In genomic region chr6:105346052-105346451, GRCh38 we compare ENCODE assay signal across 9 cellular contexts. TPM values are rescaled to one million over a fixed set of nuclear protein-coding genes. Genes with fewer than 3 reads are reported as not detected.
DNase-seq lines count a peak whose midpoint lies in the region; ATAC-seq, FAIRE-seq and TF ChIP-seq lines count a peak whose summit lies in the region.
"Had no signal": no experiment of that assay in that cellular context is flagged by ENCODE, and none has a peak within 500 bp of the region (broad histone marks: within the 10 kb centered on the region; RNA-seq: fewer than 3 reads in every experiment).

No MANE protein-coding gene starts in this region.

- no peak overlapping the region for H3K4me2 ChIP-seq in hepatocyte

- no peaks in the 10 kb centered on the region for H3K9me2 ChIP-seq in hepatocyte (replicated peaks; ENCODE audit: insufficient read depth)

- no peak overlapping the region for H3K9ac ChIP-seq in HUES64 (ENCODE audit: low read depth, low read length)

- H3K4me3 ChIP-seq in HUES64 (ENCODE audit: low read length): no peak overlapping the region
- H3K4me3 ChIP-seq in bronchial epithelial cell (ENCODE audit: low read depth, low read length): no peak overlapping the region
- no peak overlapping the region for H3K4me3 ChIP-seq in hepatocyte

- H3K9me3 ChIP-seq in HUES64 (ENCODE audit: insufficient read depth, low read depth, low read length): no peaks in the 10 kb centered on the region
- H3K9me3 ChIP-seq in hepatocyte (ENCODE audit: low read depth): no peaks in the 10 kb centered on the region

- TF ChIP-seq CTCF in bronchial epithelial cell (IDR thresholded peaks at IDR 0.05; ENCODE audit: insufficient read depth, low read length, severe bottlenecking) (no peak), hepatocyte (IDR thresholded peaks at IDR 0.05; ENCODE audit: poor library complexity) (no peak)

- H3K27ac ChIP-seq in HUES64 (ENCODE audit: low read depth, low read length) (peak overlapping the region; percentile 35; the same call in 1 of the 2 replicates), hepatocyte (no peak overlapping the region)

- WGBS in HUES64: 93% methylated on average over 3 of the region's 3 CpGs
- WGBS in hepatocyte (ENCODE audit: low lambda C conversion rate, missing lambda C conversion rate): 41% methylated on average over 3 of the region's 3 CpGs

- no peak overlapping the region for H3K27ac Mint-ChIP-seq in stimulated activated effector memory CD8-positive, alpha-beta T cell treated with anti-CD3 and anti-CD28 coated beads, Interleukin-12 subunit alpha, Interleukin-12 subunit beta, amount 100 ng/mL, for 72 hours

- H3K9me3 Mint-ChIP-seq in stimulated activated effector memory CD8-positive, alpha-beta T cell treated with anti-CD3 and anti-CD28 coated beads, Interleukin-12 subunit alpha, Interleukin-12 subunit beta, amount 100 ng/mL, for 72 hours: no peaks in the 10 kb centered on the region

- H3K4me1 ChIP-seq in HUES64 (ENCODE audit: insufficient read depth, low read length) (peaks cover 12% of the 10 kb centered on the region; the same call in 1 of the 2 replicates), hepatocyte (ENCODE audit: insufficient read depth) (no peaks in the 10 kb centered on the region)

- H3K79me2 ChIP-seq in hepatocyte: no peaks in the 10 kb centered on the region

- H3K36me3 ChIP-seq in HUES64 (ENCODE audit: insufficient read depth, low read length) (peaks cover 33% of the 10 kb centered on the region), bronchial epithelial cell (ENCODE audit: control insufficient read depth, insufficient read depth, low read length) (peaks cover 3% of the 10 kb centered on the region), hepatocyte (replicated peaks; ENCODE audit: insufficient read depth, low read depth) (no peaks in the 10 kb centered on the region)

- H3K4me1 Mint-ChIP-seq in stimulated activated effector memory CD8-positive, alpha-beta T cell treated with anti-CD3 and anti-CD28 coated beads, Interleukin-12 subunit alpha, Interleukin-12 subunit beta, amount 100 ng/mL, for 72 hours: peaks cover 21% of the 10 kb centered on the region

- FAIRE-seq in bronchial epithelial cell (lab: Jason Lieb, UNC): peak; percentile 94

- DNase-seq in bronchial epithelial cell (ENCODE audit: low read depth) (peak; percentile 85), hepatocyte (ENCODE audit: low spot score) (peak; percentile 9), HuH-7.5 (ENCODE audit: low spot score) (no peak), left lobe of liver (ENCODE audit: low spot score) (no peak)
- DNase-seq in stimulated activated effector memory CD8-positive, alpha-beta T cell treated with anti-CD3 and anti-CD28 coated beads, Interleukin-12 subunit alpha, Interleukin-12 subunit beta, amount 100 ng/mL, for 72 hours (ENCODE audit: low spot score in 2 of 2): no peak
- DNase-seq: effector CD8-positive, alpha-beta T cell; naive B cell had no signal

- H3K27me3 ChIP-seq in HUES64 (ENCODE audit: insufficient read depth, low read length) (no peaks in the 10 kb centered on the region), bronchial epithelial cell (ENCODE audit: control insufficient read depth, insufficient read depth, low read length) (no peaks in the 10 kb centered on the region), hepatocyte (no peaks in the 10 kb centered on the region)

- H4K20me1 ChIP-seq in hepatocyte (ENCODE audit: insufficient read depth, poor library complexity, severe bottlenecking): no peaks in the 10 kb centered on the region

- peak; percentile 59 for ATAC-seq in stimulated activated effector memory CD8-positive, alpha-beta T cell treated with anti-CD3 and anti-CD28 coated beads, Interleukin-12 subunit alpha, Interleukin-12 subunit beta, amount 100 ng/mL, for 72 hours
- ATAC-seq in GM21737 (IDR thresholded peaks at IDR 0.05; ENCODE audit: unreplicated experiment): no peak
- ATAC-seq in left lobe of liver: no peak

- peaks cover 41% of the 10 kb centered on the region for H3K36me3 Mint-ChIP-seq in stimulated activated effector memory CD8-positive, alpha-beta T cell treated with anti-CD3 and anti-CD28 coated beads, Interleukin-12 subunit alpha, Interleukin-12 subunit beta, amount 100 ng/mL, for 72 hours

- no peak overlapping the region for H3K4me3 Mint-ChIP-seq in stimulated activated effector memory CD8-positive, alpha-beta T cell treated with anti-CD3 and anti-CD28 coated beads, Interleukin-12 subunit alpha, Interleukin-12 subunit beta, amount 100 ng/mL, for 72 hours

- no peak overlapping the region for H2AFZ ChIP-seq in hepatocyte

RNA-seq across cellular contexts. Expression of gene PREP, which starts 56.8 kb away (rescaled TPM):
- 41.6 TPM for polyA plus RNA-seq in HUES64 (2013, experiment 1 of 2)
- 49.8 TPM for polyA plus RNA-seq in HUES64 (2013, experiment 2 of 2)
- 30.5 and 32.1 TPM in 2 replicates for total RNA-seq in bronchial epithelial cell
- 27.2 and 27.6 TPM in 2 replicates for total RNA-seq in hepatocyte
- 27.3 and 30.3 TPM in 2 replicates for polyA plus RNA-seq in hepatocyte
- 14.0 TPM for total RNA-seq in left lobe of liver

Comparison
In these comparisons a context has a peak if more than half of its experiments do, and no peak if none do; other contexts are left out.
1. DNase-seq: peak in bronchial epithelial cell (single experiment) and hepatocyte (single experiment); none in stimulated activated effector memory CD8-positive, alpha-beta T cell treated with anti-CD3 and anti-CD28 coated beads, Interleukin-12 subunit alpha, Interleukin-12 subunit beta, amount 100 ng/mL, for 72 hours (0 of 2), HuH-7.5 (single experiment) and left lobe of liver (single experiment).